Comparison of ENCODE assay signal across 20 cellular contexts in the genomic region with DNA sequence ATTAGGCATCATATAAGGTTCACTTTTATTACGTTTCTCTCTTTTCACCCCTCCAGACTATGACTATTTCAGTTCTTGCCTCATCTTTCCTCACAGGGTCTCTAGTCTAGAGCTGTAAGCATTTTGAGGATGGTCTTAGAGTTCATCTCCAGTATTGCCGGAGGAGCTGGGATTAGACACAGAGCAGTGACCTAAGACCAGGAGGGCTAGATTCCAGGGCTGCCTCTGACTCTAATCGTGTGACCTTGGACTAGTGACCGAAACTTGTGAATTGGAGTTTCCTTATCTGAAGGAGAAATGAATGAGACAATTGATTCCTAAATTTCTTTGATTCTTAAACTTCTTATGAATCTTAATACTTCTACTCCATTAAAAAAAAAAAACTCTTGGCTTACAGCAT.
DNase-seq lines count a peak whose midpoint lies in the region; ATAC-seq, FAIRE-seq and TF ChIP-seq lines count a peak whose summit lies in the region.
"Had no signal": no experiment of that assay in that cellular context is flagged by ENCODE, and none has a peak within 500 bp of the region (broad histone marks: within the 10 kb centered on the region; RNA-seq: fewer than 3 reads in every experiment).

No MANE protein-coding gene starts in this region.

- no peaks in the 10 kb centered on the region for H3K36me3 ChIP-seq in pancreas
- H3K36me3 ChIP-seq: BE2C had no signal

- peaks cover 6 to 19% (median 11%) of the 10 kb centered on the region in 3 donors for H3K4me1 ChIP-seq in pancreas
- H3K4me1 ChIP-seq: BE2C, Caco-2 had no signal

- H3K9me3 ChIP-seq in pancreas = no peaks in the 10 kb centered on the region
- H3K9me3 ChIP-seq: BE2C, Caco-2 had no signal

- no peak for FAIRE-seq in pancreas (lab: Jason Lieb, UNC)
- FAIRE-seq: A204.1, H54 had no signal

- 18 to 23% methylated on average over 4 of the region's 4 CpGs for WGBS in pancreas, 2 donors

- H3K27ac ChIP-seq in pancreas = peak overlapping the region in 1 of 4 donors; percentile 13
- H3K27ac ChIP-seq: HL-60 had no signal

- TF ChIP-seq CTCF in fibroblast of villous mesenchyme (IDR thresholded peaks at IDR 0.05; ENCODE audit: insufficient read depth, low read depth, low read length) = no peak
- no peak for TF ChIP-seq CTCF in pancreas (IDR thresholded peaks at IDR 0.05)

- ATAC-seq in left ventricle myocardium superior = peak; percentile 61
- ATAC-seq in left cardiac atrium = no peak
- peak; percentile 28 to 83 (median 73) for ATAC-seq in pancreas
- ATAC-seq: GM23338, HCT116 had no signal

- intact Hi-C loops in left ventricle myocardium superior (cut with micrococcal nuclease) (no loop called here), left cardiac atrium (cut with DNase I) (no loop called here), pancreas (cut with DNase I) (no loop called here)

- no peaks in the 10 kb centered on the region for H3K27me3 ChIP-seq in pancreas
- H3K27me3 ChIP-seq: BE2C had no signal

- DNase-seq in left ventricle myocardium superior = no peak
- DNase-seq in left cardiac atrium = no peak
- DNase-seq in fibroblast of villous mesenchyme (ENCODE audit: low read depth) = peak; percentile 23
- no peak for DNase-seq in pancreas
- no peak for DNase-seq in D341Med (ENCODE audit: low spot score)
- no peak for DNase-seq in SHP77 treated with DMSO at 0.1 percent for 48 hours (lab: John Stamatoyannopoulos, UW)
- DNase-seq: ACHN; BE2C; C1 segment of cervical spinal cord; Caco-2; CD4-positive, alpha-beta T cell; DMS153; DMS79 treated with DMSO at 0.1 percent for 48 hours; GF-D8; HFFc6 had no signal

- H3K4me3 ChIP-seq in fibroblast of villous mesenchyme (ENCODE audit: low read depth, low read length) (no peak overlapping the region), pancreas (no peak overlapping the region)
- H3K4me3 ChIP-seq: GM23338 had no signal

Comparison
In these comparisons a context has a peak if more than half of its experiments do, and no peak if none do; other contexts are left out.
1. ATAC-seq: peak in left ventricle myocardium superior (single experiment) and pancreas (4 of 4); none in left cardiac atrium (0 of 2).